25 cellular contexts compared by ENCODE assay signal in the genomic region with DNA sequence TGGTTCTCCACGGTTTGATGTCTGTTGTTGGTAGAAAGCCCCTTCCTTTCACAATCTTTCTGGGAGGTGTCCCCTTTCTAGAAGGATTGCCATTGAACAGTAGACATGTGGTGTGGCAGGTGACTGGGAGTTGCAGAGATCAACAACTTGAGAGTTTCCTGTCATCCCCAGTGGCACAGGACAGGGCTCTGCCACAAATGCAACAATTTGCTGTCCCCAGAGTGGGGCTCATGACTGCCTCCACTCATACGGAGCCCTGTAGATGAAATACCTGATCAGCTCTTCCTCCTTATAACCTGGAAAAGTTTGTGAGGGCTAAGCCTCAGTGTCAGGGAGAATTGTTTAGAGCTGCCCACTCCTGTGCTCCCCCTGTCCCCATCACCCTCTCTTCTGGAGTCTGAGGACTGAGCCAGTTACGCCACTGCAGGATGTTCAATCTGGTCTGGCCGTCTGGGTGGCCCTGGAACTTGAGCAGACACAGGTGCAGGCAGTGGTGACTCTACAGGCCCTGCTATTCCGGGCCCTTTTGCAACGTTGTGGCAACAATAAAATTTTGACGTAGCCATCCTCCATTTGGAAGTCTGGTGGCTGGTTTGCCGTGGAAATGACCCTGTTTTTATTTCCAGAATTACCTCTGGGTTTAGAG. TPM values are rescaled to one million over a fixed set of nuclear protein-coding genes. Genes with fewer than 3 reads are reported as not detected.
DNase-seq lines count a peak whose midpoint lies in the region; ATAC-seq and TF ChIP-seq lines count a peak whose summit lies in the region.
"Had no signal": no experiment of that assay in that cellular context is flagged by ENCODE, and none has a peak within 500 bp of the region (broad histone marks: within the 10 kb centered on the region; RNA-seq: fewer than 3 reads in every experiment).

No MANE protein-coding gene starts in this region.

- POLR2A ChIA-PET in activated CD4-positive, alpha-beta T cell treated with anti-CD3 and anti-CD28 coated beads for 36 hours (lab: Charles Lee), result no interaction called here
- POLR2A ChIA-PET in CD4-positive, alpha-beta memory T cell (lab: Charles Lee; ENCODE audit: partially characterized antibody), result interaction anchor here (1.0 to 11.9 kb wide), 2 partner anchors 14 to 29 kb away, joined by 3 to 119 read pairs; partner anchors contain the start of gene PGAM2
- POLR2A ChIA-PET in activated naive CD8-positive, alpha-beta T cell treated with anti-CD3 and anti-CD28 coated beads, Interleukin-2, amount 10 ng/mL, durations not matched to agents 7 days and 5 days (lab: Charles Lee), result interaction anchor here (0.6 kb wide), 1 partner anchor 18 kb away, joined by 3 read pairs; no protein-coding TSS in a partner anchor

- ATAC-seq in activated CD4-positive, alpha-beta T cell treated with anti-CD3 and anti-CD28 coated beads for 36 hours, result no peak
- no peak for ATAC-seq in activated naive CD8-positive, alpha-beta T cell treated with anti-CD3 and anti-CD28 coated beads, Interleukin-2, amount 10 ng/mL, durations not matched to agents 7 days and 5 days (ENCODE audit: low read depth)
- ATAC-seq in GM18505 (IDR thresholded peaks at IDR 0.05; ENCODE audit: unreplicated experiment), result no peak
- ATAC-seq: body of pancreas, HCT116, left colon, mucosa of descending colon had no signal

- peak overlapping the region; percentile 51 for H3K27ac Mint-ChIP-seq in activated CD4-positive, alpha-beta T cell treated with anti-CD3 and anti-CD28 coated beads for 36 hours
- peak overlapping the region in 6 of 7 donors; percentile 19 to 79 (median 69) for H3K27ac Mint-ChIP-seq in CD4-positive, alpha-beta memory T cell
- peak overlapping the region; percentile 63 for H3K27ac Mint-ChIP-seq in activated naive CD8-positive, alpha-beta T cell treated with anti-CD3 and anti-CD28 coated beads, Interleukin-2, amount 10 ng/mL, durations not matched to agents 7 days and 5 days

- TF ChIP-seq CTCF in neutrophil (IDR thresholded peaks at IDR 0.05), result no peak

- peaks cover 60% of the 10 kb centered on the region for H3K4me1 Mint-ChIP-seq in activated CD4-positive, alpha-beta T cell treated with anti-CD3 and anti-CD28 coated beads for 36 hours
- peaks cover 37 to 79% (median 63%) of the 10 kb centered on the region in 4 donors for H3K4me1 Mint-ChIP-seq in CD4-positive, alpha-beta memory T cell
- peaks cover 43% of the 10 kb centered on the region for H3K4me1 Mint-ChIP-seq in activated naive CD8-positive, alpha-beta T cell treated with anti-CD3 and anti-CD28 coated beads, Interleukin-2, amount 10 ng/mL, durations not matched to agents 7 days and 5 days

- no peaks in the 10 kb centered on the region for H3K9me3 ChIP-seq in CD4-positive, alpha-beta memory T cell (ENCODE audit: control insufficient read depth in 1 of 2, low read length in 2 of 2)
- H3K9me3 ChIP-seq in neutrophil, result no peaks in the 10 kb centered on the region
- H3K9me3 ChIP-seq: body of pancreas, gastrocnemius medialis, mucosa of descending colon had no signal

- peak; percentile 3 for DNase-seq in activated CD4-positive, alpha-beta T cell treated with anti-CD3 and anti-CD28 coated beads for 36 hours
- no peak for DNase-seq in activated CD4-positive, alpha-beta T cell treated with anti-CD3 and anti-CD28 coated beads, Interleukin-2, amount 50 U/mL, for 48 hours
- no peak for DNase-seq in CD4-positive, alpha-beta memory T cell
- DNase-seq in activated naive CD8-positive, alpha-beta T cell treated with anti-CD3 and anti-CD28 coated beads, Interleukin-2, amount 10 ng/mL, durations not matched to agents 7 days and 5 days, result peak; percentile 12
- DNase-seq in RPMI8226 (no peak), NCI-H1048 (lab: John Stamatoyannopoulos, UW) (no peak)
- DNase-seq: 8988T; activated CD4-positive, alpha-beta T cell treated with anti-CD3 and anti-CD28 coated beads, Interleukin-2, amount 50 U/mL, for 1 hour; activated gamma-delta T cell; body of pancreas; cortex of kidney; DMS53; mucosa of descending colon; NCI-H1105; stimulated activated CD4-positive, alpha-beta T cell treated with anti-CD3 and anti-CD28 coated beads, Interleukin-4, amount 100 ng/mL, for 1 hour had no signal

- no peak overlapping the region for H3K4me3 ChIP-seq in CD4-positive, alpha-beta memory T cell (ENCODE audit: low read length in 2 of 2)
- H3K4me3 ChIP-seq in neutrophil (ENCODE audit: low read depth in 1 of 2, low read length in 1 of 2), result no peak overlapping the region
- H3K4me3 ChIP-seq: body of pancreas, gastrocnemius medialis, mucosa of descending colon, PC-9 had no signal

- peaks cover 54% of the 10 kb centered on the region for H3K36me3 ChIP-seq in CD4-positive, alpha-beta memory T cell (ENCODE audit: insufficient read depth, low read length)
- H3K36me3 ChIP-seq in neutrophil, result peaks cover 72% of the 10 kb centered on the region

- H3K27me3 ChIP-seq in CD4-positive, alpha-beta memory T cell (ENCODE audit: insufficient read depth, low read length), result no peaks in the 10 kb centered on the region
- H3K27me3 ChIP-seq in neutrophil, result no peaks in the 10 kb centered on the region
- H3K27me3 ChIP-seq: body of pancreas, gastrocnemius medialis had no signal

- no peak for TF ChIP-seq POLR2A in GM18505 (IDR thresholded peaks at IDR 0.05; ENCODE audit: borderline replicate concordance, extremely low read depth, insufficient read depth, insufficient read length)

- no peak overlapping the region for H3K4me3 Mint-ChIP-seq in activated CD4-positive, alpha-beta T cell treated with anti-CD3 and anti-CD28 coated beads for 36 hours
- H3K4me3 Mint-ChIP-seq in CD4-positive, alpha-beta memory T cell, result peak overlapping the region in 5 of 8 donors; percentile 25 to 61 (median 36)
- no peak overlapping the region for H3K4me3 Mint-ChIP-seq in activated naive CD8-positive, alpha-beta T cell treated with anti-CD3 and anti-CD28 coated beads, Interleukin-2, amount 10 ng/mL, durations not matched to agents 7 days and 5 days

- peaks cover 64% of the 10 kb centered on the region for H3K36me3 Mint-ChIP-seq in activated CD4-positive, alpha-beta T cell treated with anti-CD3 and anti-CD28 coated beads for 36 hours (ENCODE audit: low read depth)
- H3K36me3 Mint-ChIP-seq in CD4-positive, alpha-beta memory T cell, result peaks cover 47 to 67% of the 10 kb centered on the region in 2 donors
- peaks cover 28% of the 10 kb centered on the region for H3K36me3 Mint-ChIP-seq in activated naive CD8-positive, alpha-beta T cell treated with anti-CD3 and anti-CD28 coated beads, Interleukin-2, amount 10 ng/mL, durations not matched to agents 7 days and 5 days

- no peaks in the 10 kb centered on the region for H3K9me3 Mint-ChIP-seq in activated CD4-positive, alpha-beta T cell treated with anti-CD3 and anti-CD28 coated beads for 36 hours (ENCODE audit: low read depth)
- no peaks in the 10 kb centered on the region for H3K9me3 Mint-ChIP-seq in CD4-positive, alpha-beta memory T cell
- no peaks in the 10 kb centered on the region for H3K9me3 Mint-ChIP-seq in activated naive CD8-positive, alpha-beta T cell treated with anti-CD3 and anti-CD28 coated beads, Interleukin-2, amount 10 ng/mL, durations not matched to agents 7 days and 5 days

- H3K27ac ChIP-seq in CD4-positive, alpha-beta memory T cell (ENCODE audit: low read depth, low read length), result no peak overlapping the region
- H3K27ac ChIP-seq in neutrophil, result peak overlapping the region; percentile 99
- H3K27ac ChIP-seq: body of pancreas, KMS-11, PC-9 had no signal

- intact Hi-C loops in activated CD4-positive, alpha-beta T cell treated with anti-CD3 and anti-CD28 coated beads for 36 hours (cut with DNase I, micrococcal nuclease), result no loop called here
- intact Hi-C loops in CD4-positive, alpha-beta memory T cell (cut with micrococcal nuclease), result no loop called here

- CTCF ChIA-PET in activated CD4-positive, alpha-beta T cell treated with anti-CD3 and anti-CD28 coated beads for 36 hours (lab: Charles Lee), result no interaction called here
- CTCF ChIA-PET in CD4-positive, alpha-beta memory T cell (lab: Charles Lee; ENCODE audit: partially characterized antibody), result interaction anchor here (0.9 kb wide), 1 partner anchor 21 kb away, joined by 3 read pairs; no protein-coding TSS in a partner anchor

- H3K27me3 Mint-ChIP-seq in activated CD4-positive, alpha-beta T cell treated with anti-CD3 and anti-CD28 coated beads for 36 hours, result no peaks in the 10 kb centered on the region
- H3K27me3 Mint-ChIP-seq in CD4-positive, alpha-beta memory T cell, result no peaks in the 10 kb centered on the region
- H3K27me3 Mint-ChIP-seq in activated naive CD8-positive, alpha-beta T cell treated with anti-CD3 and anti-CD28 coated beads, Interleukin-2, amount 10 ng/mL, durations not matched to agents 7 days and 5 days, result no peaks in the 10 kb centered on the region

- H3K4me1 ChIP-seq in CD4-positive, alpha-beta memory T cell (ENCODE audit: insufficient read depth, low read length), result peaks cover 62% of the 10 kb centered on the region
- peaks cover 50 to 54% of the 10 kb centered on the region in 2 experiments for H3K4me1 ChIP-seq in neutrophil (ENCODE audit: control insufficient read depth in 1 of 2, insufficient read depth in 1 of 2, low read depth in 1 of 2, low read length in 1 of 2)

RNA-seq across cellular contexts. Expression of gene DBNL, which starts 6.5 kb away (rescaled TPM):
- 100 to 1,000 TPM; 106 to 117 TPM for total RNA-seq in activated CD4-positive, alpha-beta T cell treated with anti-CD3 and anti-CD28 coated beads for 36 hours
- total RNA-seq in CD4-positive, alpha-beta memory T cell, result 100 to 1,000 TPM; 157 to 166 TPM
- polyA plus RNA-seq in CD4-positive, alpha-beta memory T cell, result 100 to 1,000 TPM; 177 to 250 TPM
- total RNA-seq in activated naive CD8-positive, alpha-beta T cell treated with anti-CD3 and anti-CD28 coated beads, Interleukin-2, amount 10 ng/mL, durations not matched to agents 7 days and 5 days, result 100 to 1,000 TPM; 152 to 157 TPM

RNA-seq across cellular contexts. Expression of gene PGAM2, which starts 14.3 kb away (rescaled TPM):
- total RNA-seq in activated CD4-positive, alpha-beta T cell treated with anti-CD3 and anti-CD28 coated beads for 36 hours, result not detected
- total RNA-seq in CD4-positive, alpha-beta memory T cell, result 1 to 10 TPM; 1.1 to 1.5 TPM
- not detected for polyA plus RNA-seq in CD4-positive, alpha-beta memory T cell
- total RNA-seq in activated naive CD8-positive, alpha-beta T cell treated with anti-CD3 and anti-CD28 coated beads, Interleukin-2, amount 10 ng/mL, durations not matched to agents 7 days and 5 days, result 1 to 10 TPM in 1 of 2 experiments, under 1 TPM in 1; 0.74 to 2.1 TPM

RNA-seq across cellular contexts. Expression of gene POLM, which starts 31.3 kb away (rescaled TPM):
- 10 to 100 TPM; 27.0 to 29.9 TPM for total RNA-seq in activated CD4-positive, alpha-beta T cell treated with anti-CD3 and anti-CD28 coated beads for 36 hours
- total RNA-seq in CD4-positive, alpha-beta memory T cell, result 10 to 100 TPM; 64.8 to 67.2 TPM
- 10 to 100 TPM in 1 of 2 donors, 1 to 10 TPM in 1; 8.0 to 18.2 TPM for polyA plus RNA-seq in CD4-positive, alpha-beta memory T cell
- total RNA-seq in activated naive CD8-positive, alpha-beta T cell treated with anti-CD3 and anti-CD28 coated beads, Interleukin-2, amount 10 ng/mL, durations not matched to agents 7 days and 5 days, result 10 to 100 TPM; 51.0 to 54.5 TPM

RNA-seq across cellular contexts. Expression of gene AEBP1, which starts 53.1 kb away (rescaled TPM):
- total RNA-seq in activated CD4-positive, alpha-beta T cell treated with anti-CD3 and anti-CD28 coated beads for 36 hours, result 10 to 100 TPM; 18.2 to 18.3 TPM
- total RNA-seq in CD4-positive, alpha-beta memory T cell, result 1 to 10 TPM; 7.8 TPM
- polyA plus RNA-seq in CD4-positive, alpha-beta memory T cell, result 1 to 10 TPM in 1 of 2 donors, under 1 TPM in 1; 0.20 to 2.3 TPM
- total RNA-seq in activated naive CD8-positive, alpha-beta T cell treated with anti-CD3 and anti-CD28 coated beads, Interleukin-2, amount 10 ng/mL, durations not matched to agents 7 days and 5 days, result 10 to 100 TPM; 21.5 to 22.0 TPM

RNA-seq across cellular contexts. Expression of gene SPDYE1, which starts 53.3 kb away (rescaled TPM):
- not detected for total RNA-seq in activated CD4-positive, alpha-beta T cell treated with anti-CD3 and anti-CD28 coated beads for 36 hours
- under 1 TPM in 1 of 2 experiments, not detected in 1; 0.17 TPM for total RNA-seq in CD4-positive, alpha-beta memory T cell
- under 1 TPM in 1 of 2 donors, not detected in 1; 0.49 TPM for polyA plus RNA-seq in CD4-positive, alpha-beta memory T cell
- under 1 TPM in 1 of 2 experiments, not detected in 1; 0.11 TPM for total RNA-seq in activated naive CD8-positive, alpha-beta T cell treated with anti-CD3 and anti-CD28 coated beads, Interleukin-2, amount 10 ng/mL, durations not matched to agents 7 days and 5 days
- total RNA-seq: body of pancreas, gastrocnemius medialis, left colon, mucosa of descending colon, osteocyte, PC-9 had no signal
- polyA plus RNA-seq: BJ, thymus had no signal

Comparison
In these comparisons a context has a peak if more than half of its experiments do, and no peak if none do; other contexts are left out.
1. DNase-seq: peak in activated CD4-positive, alpha-beta T cell treated with anti-CD3 and anti-CD28 coated beads for 36 hours (single experiment) and activated naive CD8-positive, alpha-beta T cell treated with anti-CD3 and anti-CD28 coated beads, Interleukin-2, amount 10 ng/mL, durations not matched to agents 7 days and 5 days (single experiment); none in activated CD4-positive, alpha-beta T cell treated with anti-CD3 and anti-CD28 coated beads, Interleukin-2, amount 50 U/mL, for 48 hours (0 of 2), CD4-positive, alpha-beta memory T cell (0 of 5), RPMI8226 (single experiment) and NCI-H1048 (single experiment).
2. H3K4me3 Mint-ChIP-seq: peak in CD4-positive, alpha-beta memory T cell (5 of 8); none in activated CD4-positive, alpha-beta T cell treated with anti-CD3 and anti-CD28 coated beads for 36 hours (single experiment) and activated naive CD8-positive, alpha-beta T cell treated with anti-CD3 and anti-CD28 coated beads, Interleukin-2, amount 10 ng/mL, durations not matched to agents 7 days and 5 days (single experiment).
3. Peak in every context shown above with its lines, with median percentiles within 50 percentile points of each other: H3K27ac Mint-ChIP-seq.